29 cellular contexts compared by ENCODE assay signal in genomic region chr7:15813448-15813847, GRCh38.
"Had no signal": no experiment of that assay in that cellular context is flagged by ENCODE, and none has a peak within 500 bp of the region (broad histone marks: within the 10 kb centered on the region; RNA-seq: fewer than 3 reads in every experiment).

No MANE protein-coding gene starts in this region.

- H3K36me3 Mint-ChIP-seq: activated naive CD4-positive, alpha-beta T cell treated with anti-CD3 and anti-CD28 coated beads, Interleukin-2, amount 50 U/mL, for 72 hours; brain had no signal

- ATAC-seq: activated CD8-positive, alpha-beta T cell treated with anti-CD3 and anti-CD28 coated beads for 36 hours; activated naive CD4-positive, alpha-beta T cell treated with anti-CD3 and anti-CD28 coated beads, Interleukin-2, amount 50 U/mL, for 72 hours had no signal

- H3K27me3 Mint-ChIP-seq: activated CD4-positive, alpha-beta T cell treated with anti-CD3 and anti-CD28 coated beads, Interleukin-2, amount 10 ng/mL, durations not matched to agents 24 days and 14 days; activated CD8-positive, alpha-beta T cell treated with anti-CD3 and anti-CD28 coated beads for 36 hours; activated T-cell treated with anti-CD3 and anti-CD28 coated beads, Interleukin-2, amount 50 U/mL, for 24 hours had no signal

- H3K4me3 ChIP-seq: adrenal gland, PC-9 had no signal

- H3K4me3 Mint-ChIP-seq: activated CD4-positive, alpha-beta T cell treated with anti-CD3 and anti-CD28 coated beads, Interleukin-2, amount 10 ng/mL, durations not matched to agents 24 days and 14 days; activated CD8-positive, alpha-beta T cell treated with anti-CD3 and anti-CD28 coated beads for 36 hours; activated naive CD4-positive, alpha-beta T cell treated with anti-CD3 and anti-CD28 coated beads for 36 hours; activated T-cell treated with anti-CD3 and anti-CD28 coated beads, Interleukin-2, amount 50 U/mL, for 24 hours; activated T-helper 1 cell treated with anti-CD3 and anti-CD28 coated beads, Interleukin-12 subunit alpha, Interleukin-12 subunit beta, Interleukin-2, Interleukin-4 antibody, amounts not matched to agents 30 ng/mL and 10 ng/mL and 1 ng/mL, durations not matched to agents 14 hours and 24 hours and 36 hours; brain had no signal

- H3K4me1 Mint-ChIP-seq: activated CD4-positive, alpha-beta T cell treated with anti-CD3 and anti-CD28 coated beads, Interleukin-2, amount 10 ng/mL, durations not matched to agents 24 days and 14 days; brain had no signal

- H3K9me3 Mint-ChIP-seq: activated CD4-positive, alpha-beta T cell treated with anti-CD3 and anti-CD28 coated beads, Interleukin-2, amount 10 ng/mL, durations not matched to agents 24 days and 14 days; brain had no signal

- FAIRE-seq: bronchial epithelial cell had no signal

- H3K27ac Mint-ChIP-seq: activated CD4-positive, alpha-beta T cell treated with anti-CD3 and anti-CD28 coated beads, Interleukin-2, amount 10 ng/mL, durations not matched to agents 24 days and 14 days; activated CD8-positive, alpha-beta T cell treated with anti-CD3 and anti-CD28 coated beads for 36 hours; activated naive CD4-positive, alpha-beta T cell treated with anti-CD3 and anti-CD28 coated beads for 36 hours; activated naive CD4-positive, alpha-beta T cell treated with anti-CD3 and anti-CD28 coated beads, Interleukin-2, amount 50 U/mL, for 72 hours; activated T-cell treated with anti-CD3 and anti-CD28 coated beads, Interleukin-2, amount 50 U/mL, for 24 hours; activated T-helper 1 cell treated with anti-CD3 and anti-CD28 coated beads, Interleukin-12 subunit alpha, Interleukin-12 subunit beta, Interleukin-2, Interleukin-4 antibody, amounts not matched to agents 30 ng/mL and 10 ng/mL and 1 ng/mL, durations not matched to agents 14 hours and 24 hours and 36 hours; brain had no signal

- DNase-seq: activated CD4-positive, alpha-beta T cell treated with anti-CD3 and anti-CD28 coated beads, Interleukin-2, amount 10 ng/mL, durations not matched to agents 24 days and 14 days; activated CD4-positive, alpha-beta T cell treated with anti-CD3 and anti-CD28 coated beads, Interleukin-2, amount 50 U/mL, for 4 hours; activated CD8-positive, alpha-beta T cell treated with anti-CD3 and anti-CD28 coated beads for 36 hours; activated gamma-delta T cell treated with Interleukin-2 at 50 U/mL for 16 hours; activated naive CD4-positive, alpha-beta T cell treated with anti-CD3 and anti-CD28 coated beads for 36 hours; activated T-cell treated with anti-CD3 and anti-CD28 coated beads, Interleukin-2, amount 50 U/mL, for 24 hours; adrenal gland; anterior cingulate cortex; caudate nucleus; cerebellar nuclear complex; NCI-H1105; NCI-H1417 treated with DMSO at 0.1 percent for 48 hours; NCI-H187 treated with DMSO at 0.1 percent for 48 hours; NCI-H2081; NCI-H226; NCI-H446 treated with DMSO at 0.1 percent for 48 hours; NCI-H524 treated with DMSO at 0.1 percent for 48 hours; NCI-H748 treated with DMSO at 0.1 percent for 48 hours; PC-9; Right ventricle myocardium superior; SW 1271; T-helper 1 cell; T-helper 2 cell; T-helper 9 cell; WERI-Rb-1 had no signal
